In the genomic region with DNA sequence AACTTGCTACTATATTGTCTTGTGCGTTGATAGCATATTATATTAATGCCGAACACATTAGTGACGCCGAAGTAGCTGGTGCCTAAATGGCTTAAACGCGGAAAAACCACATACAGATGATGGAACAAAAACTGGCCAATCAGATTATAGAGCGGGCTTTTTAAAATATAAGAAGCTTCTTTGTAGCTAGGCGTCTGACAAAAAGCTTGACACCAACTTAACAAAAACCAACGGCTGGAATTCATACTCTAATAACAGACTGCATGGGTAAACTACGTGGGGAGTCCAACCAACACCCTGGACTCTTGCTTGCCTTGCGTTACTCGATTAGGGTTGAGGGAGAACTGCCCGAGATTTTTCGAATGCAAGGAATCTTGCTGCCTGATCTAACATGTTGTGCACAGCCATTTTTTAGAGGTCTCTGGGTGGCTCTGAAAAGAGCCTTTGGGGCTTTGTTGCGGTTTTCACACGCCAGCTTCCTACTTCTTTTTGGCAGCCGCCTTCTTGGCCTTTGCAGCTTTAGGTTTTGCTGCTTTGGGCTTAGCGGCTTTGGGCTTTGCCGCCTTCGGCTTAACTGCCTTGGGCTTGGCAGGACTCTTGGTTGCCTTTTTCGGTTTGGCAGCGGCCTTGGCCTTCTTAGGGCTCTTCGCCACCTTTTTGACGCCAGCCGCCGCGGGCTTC, we compare ENCODE assay signal across 7 cellular contexts. TPM values are rescaled to one million over a fixed set of nuclear protein-coding genes. Genes with fewer than 3 reads are reported as not detected.
DNase-seq lines count a peak whose midpoint lies in the region; FAIRE-seq and TF ChIP-seq lines count a peak whose summit lies in the region.

No MANE protein-coding gene starts in this region.

- no peaks in the 10 kb centered on the region for H3K79me2 ChIP-seq in astrocyte (ENCODE audit: insufficient read depth, low read length)

- H3K36me3 ChIP-seq in astrocyte (ENCODE audit: insufficient read depth, low read length) (no peaks in the 10 kb centered on the region), iPS DF 6.9 (ENCODE audit: control insufficient read depth, insufficient read depth, low read length) (no peaks in the 10 kb centered on the region)

- H3K27ac Mint-ChIP-seq in astrocyte (ENCODE audit: unreplicated experiment) = peak overlapping the region; percentile 60

- DNase-seq in GM12892 (ENCODE audit: insufficient read length) (no peak), HS-5 (ENCODE audit: low read depth) (peak; percentile 49), RCC 7860 (ENCODE audit: low spot score) (peak; percentile 80), astrocyte (ENCODE audit: low read depth) (peak; percentile 55), iPS DF 6.9 (ENCODE audit: low read depth, low spot score) (no peak), NCI-H510A treated with DMSO at 0.1 percent for 48 hours (lab: John Stamatoyannopoulos, UW) (no peak)

- H3K9me3 Mint-ChIP-seq in astrocyte (ENCODE audit: unreplicated experiment) = peaks cover 10% of the 10 kb centered on the region

- H3K4me3 ChIP-seq in astrocyte (ENCODE audit: insufficient read depth, low read depth, low read length) (peak overlapping the region; percentile 75), iPS DF 6.9 (ENCODE audit: low read length) (peak overlapping the region; percentile 68), skin epidermis (peak overlapping the region; percentile 44 to 80 (median 57))

- no peaks in the 10 kb centered on the region for H4K20me1 ChIP-seq in astrocyte (ENCODE audit: insufficient read depth, low read length)

- no peaks in the 10 kb centered on the region for H3K27me3 ChIP-seq in astrocyte (ENCODE audit: insufficient read depth, low read length)
- no peaks in the 10 kb centered on the region for H3K27me3 ChIP-seq in iPS DF 6.9 (ENCODE audit: control insufficient read depth, insufficient read depth, low read length)

- TF ChIP-seq CTCF in astrocyte (IDR thresholded peaks at IDR 0.05; ENCODE audit: insufficient read depth, low read depth, low read length) = no peak

- no peaks in the 10 kb centered on the region for H3K27me3 Mint-ChIP-seq in astrocyte (ENCODE audit: low read depth, unreplicated experiment)

- H3K4me1 ChIP-seq in astrocyte (ENCODE audit: insufficient read depth, low read length) (peaks cover 23% of the 10 kb centered on the region), iPS DF 6.9 (ENCODE audit: control insufficient read depth, insufficient read depth, low read length) (no peaks in the 10 kb centered on the region)

- peak overlapping the region; percentile 94 for H3K4me2 ChIP-seq in astrocyte (ENCODE audit: low read length)

- H3K4me1 Mint-ChIP-seq in astrocyte (ENCODE audit: low read depth, unreplicated experiment) = peaks cover 8% of the 10 kb centered on the region

- TF ChIP-seq POLR2A in GM12892 (IDR thresholded peaks at IDR 0.05; ENCODE audit: low read depth, low read length) = peak; percentile 93

- no peaks in the 10 kb centered on the region for H3K36me3 Mint-ChIP-seq in astrocyte (ENCODE audit: low read depth, unreplicated experiment)

- peak overlapping the region; percentile 91 for H3K4me3 Mint-ChIP-seq in astrocyte (ENCODE audit: unreplicated experiment)

- peak overlapping the region; percentile 59 for H2AFZ ChIP-seq in astrocyte (ENCODE audit: low read depth, low read length)

- peak overlapping the region; percentile 88 for H3K9ac ChIP-seq in astrocyte (ENCODE audit: low read length)

- H3K9me3 ChIP-seq in astrocyte (ENCODE audit: insufficient read depth, low read depth, low read length) = no peaks in the 10 kb centered on the region
- H3K9me3 ChIP-seq in iPS DF 6.9 (ENCODE audit: control insufficient read depth, insufficient read depth, low read length) = no peaks in the 10 kb centered on the region

- WGBS in iPS DF 6.9 (ENCODE audit: insufficient coverage, insufficient read length) = no CpG with 5 or more reads among the region's 27 CpGs

- FAIRE-seq in GM12892 (lab: Jason Lieb, UNC) = no peak
- no peak for FAIRE-seq in RCC 7860 (lab: Jason Lieb, UNC)
- no peak for FAIRE-seq in astrocyte (lab: Jason Lieb, UNC)

- peak overlapping the region; percentile 77 for H3K27ac ChIP-seq in astrocyte (ENCODE audit: low read depth, low read length)
- H3K27ac ChIP-seq in iPS DF 6.9 (ENCODE audit: low read length) = no peak overlapping the region
- peak overlapping the region in 13 of 21 experiments; percentile 0 to 81 (median 65) for H3K27ac ChIP-seq in skin epidermis

RNA-seq across cellular contexts. Expression of gene OR2B2, which starts 45.7 kb away (rescaled TPM):
- not detected for polyA plus RNA-seq in GM12892 (2012; ENCODE audit: missing spikeins)
- not detected in 2 replicates for total RNA-seq in astrocyte

Comparison
In these comparisons a context has a peak if more than half of its experiments do, and no peak if none do; other contexts are left out.
1. DNase-seq: peak in HS-5 (single experiment), RCC 7860 (single experiment) and astrocyte (single experiment); none in GM12892 (single experiment), iPS DF 6.9 (single experiment) and NCI-H510A treated with DMSO at 0.1 percent for 48 hours (single experiment).
2. Peak in every context shown above with its lines, with median percentiles within 50 percentile points of each other: H3K4me3 ChIP-seq.